In the genomic region with DNA sequence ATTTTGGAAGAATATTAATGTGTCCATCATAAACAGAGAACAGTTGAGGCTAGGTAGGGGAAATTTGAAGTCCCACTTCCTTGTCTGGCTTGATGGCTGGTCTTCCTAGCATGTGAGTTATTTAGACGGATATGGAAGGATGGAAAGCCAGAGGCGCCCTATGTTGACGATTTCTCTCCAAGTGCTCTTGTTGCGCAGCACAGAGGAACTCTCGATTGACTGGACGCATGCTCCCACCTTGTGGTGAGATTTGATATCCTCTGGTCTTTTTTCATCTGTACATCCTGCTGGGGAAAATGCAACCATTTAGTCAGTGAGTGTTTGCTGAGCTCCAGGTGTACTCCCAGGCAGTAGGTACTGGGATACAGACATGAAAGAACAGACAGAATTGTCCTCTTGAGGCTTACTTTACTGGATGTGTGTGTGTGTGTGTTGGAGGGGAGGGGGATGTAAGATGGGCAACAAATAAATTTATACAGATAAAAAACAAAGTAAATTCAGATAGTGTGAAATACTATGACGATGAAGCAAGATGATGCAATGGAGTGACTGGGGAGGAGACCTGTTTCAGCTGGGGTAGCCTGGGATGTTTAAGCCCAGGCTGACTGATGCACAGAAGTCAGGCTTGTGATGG, we compare ENCODE assay signal across 8 cellular contexts.
DNase-seq lines count a peak whose midpoint lies in the region; ATAC-seq, FAIRE-seq and TF ChIP-seq lines count a peak whose summit lies in the region.

No MANE protein-coding gene starts in this region.

- H3K9me3 ChIP-seq in pancreas (no peaks in the 10 kb centered on the region), smooth muscle cell (replicated peaks; ENCODE audit: low read depth) (peaks cover 3% of the 10 kb centered on the region)

- DNase-seq in DMS53 treated with DMSO at 0.1 percent for 48 hours (lab: John Stamatoyannopoulos, UW; ENCODE audit: unreplicated experiment) (peak; percentile 96), NCI-H524 (lab: John Stamatoyannopoulos, UW) (peak; percentile 56 to 89), foreskin melanocyte (peak; percentile 87), pancreas (peak in 4 of 6 donors; percentile 27 to 75 (median 62)), smooth muscle cell (lab: John Stamatoyannopoulos, UW; ENCODE audit: unreplicated experiment) (no peak)
- DNase-seq in activated CD4-positive, alpha-beta memory T cell treated with anti-CD3 and anti-CD28 coated beads for 36 hours, result peak; percentile 55
- no peak for DNase-seq in stimulated activated naive CD4-positive, alpha-beta T cell treated with Interleukin-2 at 50 U/mL for 16 hours (lab: John Stamatoyannopoulos, UW)

- no peaks in the 10 kb centered on the region for H3K9me3 Mint-ChIP-seq in activated CD4-positive, alpha-beta memory T cell treated with anti-CD3 and anti-CD28 coated beads for 36 hours

- POLR2A ChIA-PET in activated CD4-positive, alpha-beta memory T cell treated with anti-CD3 and anti-CD28 coated beads for 36 hours (lab: Charles Lee), result no interaction called here

- H3K27me3 Mint-ChIP-seq in activated CD4-positive, alpha-beta memory T cell treated with anti-CD3 and anti-CD28 coated beads for 36 hours, result peaks cover 5% of the 10 kb centered on the region

- CTCF ChIA-PET in activated CD4-positive, alpha-beta memory T cell treated with anti-CD3 and anti-CD28 coated beads for 36 hours (lab: Charles Lee), result interaction anchor here (0.6 kb wide), 1 partner anchor 72 kb away, joined by 3 read pairs; no protein-coding TSS in a partner anchor

- no peak overlapping the region for H3K4me2 ChIP-seq in smooth muscle cell

- H4K20me1 ChIP-seq in smooth muscle cell (ENCODE audit: low read depth), result no peaks in the 10 kb centered on the region

- H3K4me1 ChIP-seq in pancreas (no peaks in the 10 kb centered on the region), smooth muscle cell (ENCODE audit: low read depth) (no peaks in the 10 kb centered on the region)

- H3K27me3 ChIP-seq in pancreas, result peaks cover 0 to 3% (median 0%) of the 10 kb centered on the region in 4 donors
- H3K27me3 ChIP-seq in smooth muscle cell (ENCODE audit: low read depth), result no peaks in the 10 kb centered on the region

- FAIRE-seq in pancreas (lab: Jason Lieb, UNC), result peak; percentile 53

- TF ChIP-seq CTCF in pancreas (IDR thresholded peaks at IDR 0.05), result peak; percentile 21 to 68 (median 38)
- no peak for TF ChIP-seq CTCF in smooth muscle cell (IDR thresholded peaks at IDR 0.05; ENCODE audit: borderline replicate concordance, insufficient read depth, poor library complexity, severe bottlenecking)

- H3K27ac ChIP-seq in pancreas, result peak overlapping the region in 1 of 4 donors; percentile 37
- no peak overlapping the region for H3K27ac ChIP-seq in smooth muscle cell (ENCODE audit: low read depth)

- H3K36me3 ChIP-seq in pancreas, result no peaks in the 10 kb centered on the region
- H3K36me3 ChIP-seq in smooth muscle cell (ENCODE audit: low read depth), result no peaks in the 10 kb centered on the region

- no peak overlapping the region for H3K9ac ChIP-seq in smooth muscle cell (ENCODE audit: low read depth)

- H3K27ac Mint-ChIP-seq in activated CD4-positive, alpha-beta memory T cell treated with anti-CD3 and anti-CD28 coated beads for 36 hours, result no peak overlapping the region

- intact Hi-C loops in activated CD4-positive, alpha-beta memory T cell treated with anti-CD3 and anti-CD28 coated beads for 36 hours (cut with micrococcal nuclease), result loop anchor here (2.0 kb wide), 2 partner anchors 326 to 384 kb away; partner anchors contain the start of gene FAHD2A
- intact Hi-C loops in pancreas (cut with DNase I), result no loop called here

- H3K4me3 Mint-ChIP-seq in activated CD4-positive, alpha-beta memory T cell treated with anti-CD3 and anti-CD28 coated beads for 36 hours, result no peak overlapping the region

- H3K4me1 Mint-ChIP-seq in activated CD4-positive, alpha-beta memory T cell treated with anti-CD3 and anti-CD28 coated beads for 36 hours (ENCODE audit: low read depth), result no peaks in the 10 kb centered on the region

- H2AFZ ChIP-seq in smooth muscle cell (ENCODE audit: low read depth), result no peak overlapping the region

- H3K36me3 Mint-ChIP-seq in activated CD4-positive, alpha-beta memory T cell treated with anti-CD3 and anti-CD28 coated beads for 36 hours, result no peaks in the 10 kb centered on the region

- no peak overlapping the region for H3K4me3 ChIP-seq in pancreas
- no peak overlapping the region for H3K4me3 ChIP-seq in smooth muscle cell

- WGBS in pancreas, 2 donors, result 6 to 7% methylated on average over 7 of the region's 7 CpGs
- 63% methylated on average over 7 of the region's 7 CpGs for WGBS in smooth muscle cell (ENCODE audit: low lambda C conversion rate)

- H3K79me2 ChIP-seq in smooth muscle cell (ENCODE audit: low read depth), result no peaks in the 10 kb centered on the region

- H3F3A ChIP-seq in smooth muscle cell (ENCODE audit: low read depth), result no peaks in the 10 kb centered on the region

- ATAC-seq in HG02852 (IDR thresholded peaks at IDR 0.05; ENCODE audit: unreplicated experiment) (peak; percentile 57), pancreas (peak; percentile 94 to 100 (median 99))

Comparison
In these comparisons a context has a peak if more than half of its experiments do, and no peak if none do; other contexts are left out.
1. DNase-seq: peak in DMS53 treated with DMSO at 0.1 percent for 48 hours (single experiment), NCI-H524 (2 of 2), activated CD4-positive, alpha-beta memory T cell treated with anti-CD3 and anti-CD28 coated beads for 36 hours (single experiment), foreskin melanocyte (single experiment) and pancreas (4 of 6); none in stimulated activated naive CD4-positive, alpha-beta T cell treated with Interleukin-2 at 50 U/mL for 16 hours (single experiment) and smooth muscle cell (single experiment).